19 cellular contexts compared by ENCODE assay signal in genomic region chr1:5649166-5649551, GRCh38.
"Had no signal": no experiment of that assay in that cellular context is flagged by ENCODE, and none has a peak within 500 bp of the region (broad histone marks: within the 10 kb centered on the region; RNA-seq: fewer than 3 reads in every experiment).

No MANE protein-coding gene starts in this region.

- ATAC-seq: foreskin keratinocyte; left colon; naive thymus-derived CD4-positive, alpha-beta T cell; pancreas had no signal

- H3K4me3 Mint-ChIP-seq: endodermal cell; naive thymus-derived CD4-positive, alpha-beta T cell; type B pancreatic cell had no signal

- H2AFZ ChIP-seq: hepatocyte had no signal

- H3K4me2 ChIP-seq: hepatocyte had no signal

- FAIRE-seq: endothelial cell of umbilical vein, pancreas, urothelium cell line had no signal

- H3K36me3 ChIP-seq: colonic mucosa, pancreas, prostate gland, sigmoid colon had no signal

- H3K36me3 Mint-ChIP-seq: naive thymus-derived CD4-positive, alpha-beta T cell had no signal

- H3K4me1 ChIP-seq: colonic mucosa, pancreas, prostate gland, sigmoid colon had no signal

- DNase-seq: colonic mucosa; dermis blood vessel endothelial cell; effector CD4-positive, alpha-beta T cell; erythroblast; foreskin keratinocyte; left colon; naive thymus-derived CD4-positive, alpha-beta T cell; nucleus accumbens; sigmoid colon; stimulated activated CD4-positive, alpha-beta T cell treated with anti-CD3 and anti-CD28 coated beads, Interleukin-2, amount 100 ng/mL, for 24 hours; stimulated activated naive CD4-positive, alpha-beta T cell had no signal

- H3K9me3 ChIP-seq: colonic mucosa, pancreas, prostate gland, sigmoid colon had no signal

- H3K4me3 ChIP-seq: colonic mucosa, hepatocyte, pancreas, prostate gland, sigmoid colon, skin epidermis had no signal

- H3K27ac ChIP-seq: colonic mucosa, foreskin keratinocyte, hepatocyte, pancreas, prostate gland, sigmoid colon, skin epidermis had no signal

- H3K27me3 ChIP-seq: foreskin keratinocyte, hepatocyte had no signal

- H3K27ac Mint-ChIP-seq: endodermal cell; naive thymus-derived CD4-positive, alpha-beta T cell; type B pancreatic cell had no signal
